ENCODE assay signal across 19 cellular contexts in the genomic region with DNA sequence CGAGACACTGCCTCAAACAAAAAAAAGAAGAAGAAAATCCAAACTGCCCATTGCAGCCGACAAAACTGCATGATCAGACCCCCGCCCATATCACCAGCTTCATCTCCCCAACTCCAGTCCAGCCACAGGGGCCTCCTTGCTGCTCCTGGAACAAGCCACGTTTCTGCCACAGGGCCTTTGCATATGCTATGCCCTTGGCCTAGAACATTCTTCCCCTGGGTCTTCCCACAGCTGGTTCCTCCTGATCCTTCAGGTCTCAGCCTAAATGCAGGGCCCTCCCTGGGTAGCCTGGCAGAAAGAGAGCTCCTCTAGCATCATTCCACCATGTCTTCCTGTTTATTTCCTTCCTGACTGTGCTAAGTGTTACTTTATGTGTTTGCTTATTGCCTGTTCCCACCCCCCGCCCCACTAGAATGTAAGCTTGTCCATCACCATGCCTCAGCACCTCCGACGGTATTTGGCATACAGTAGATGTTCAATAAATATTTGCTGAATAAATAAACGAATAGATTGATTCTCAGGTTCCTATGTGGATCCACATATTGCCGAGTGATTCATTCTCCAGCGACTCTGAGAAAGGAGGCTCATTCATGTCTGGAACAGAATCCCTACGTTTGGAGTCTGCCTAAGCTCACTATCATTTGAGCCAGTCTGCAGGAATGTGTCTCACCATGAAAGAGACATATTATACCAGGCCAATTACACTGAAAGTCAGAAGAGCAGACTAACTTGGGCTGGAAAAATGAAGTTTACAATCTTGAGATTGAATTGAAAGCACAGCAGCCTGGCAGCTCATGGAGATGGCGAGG. TPM values are rescaled to one million over a fixed set of nuclear protein-coding genes. Genes with fewer than 3 reads are reported as not detected.
DNase-seq lines count a peak whose midpoint lies in the region; ATAC-seq and TF ChIP-seq lines count a peak whose summit lies in the region.
"Had no signal": no experiment of that assay in that cellular context is flagged by ENCODE, and none has a peak within 500 bp of the region (broad histone marks: within the 10 kb centered on the region; RNA-seq: fewer than 3 reads in every experiment).

No MANE protein-coding gene starts in this region.

- DNase-seq in SK-N-SH, result no peak
- DNase-seq in WTC11 (ENCODE audit: low spot score), result no peak
- peak; percentile 6 for DNase-seq in fibroblast of gingiva (ENCODE audit: low read depth)
- DNase-seq in smooth muscle cell (lab: John Stamatoyannopoulos, UW; ENCODE audit: unreplicated experiment), result no peak
- no peak for DNase-seq in body of pancreas
- no peak for DNase-seq in CD8-positive, alpha-beta T cell
- DNase-seq in ureter (ENCODE audit: low spot score), result no peak
- DNase-seq: 8988T; activated naive CD4-positive, alpha-beta T cell; effector CD8-positive, alpha-beta T cell; MG63; NCI-H187; NCI-H69 had no signal

- H3F3A ChIP-seq in SK-N-SH (replicated peaks; ENCODE audit: insufficient read depth) (peaks cover 6% of the 10 kb centered on the region), smooth muscle cell (ENCODE audit: low read depth) (peaks cover 25% of the 10 kb centered on the region)

- no peak overlapping the region for H3K4me3 Mint-ChIP-seq in WTC11
- H3K4me3 Mint-ChIP-seq in CD8-positive, alpha-beta T cell, result no peak overlapping the region

- H3K36me3 ChIP-seq in SK-N-SH (replicated peaks in 1 of 2; ENCODE audit: control insufficient read depth in 1 of 2, insufficient read depth in 2 of 2, low read length in 1 of 2) (no peaks in the 10 kb centered on the region), smooth muscle cell (ENCODE audit: low read depth) (no peaks in the 10 kb centered on the region), body of pancreas (replicated peaks in 1 of 2; ENCODE audit: insufficient read depth in 1 of 2, low read depth in 2 of 2) (no peaks in the 10 kb centered on the region)
- peaks cover 4% of the 10 kb centered on the region for H3K36me3 ChIP-seq in CD8-positive, alpha-beta T cell (ENCODE audit: insufficient read depth, low read length)
- H3K36me3 ChIP-seq: breast epithelium, MG63 had no signal

- no peak for TF ChIP-seq CTCF in SK-N-SH (IDR thresholded peaks at IDR 0.05)
- no peak for TF ChIP-seq CTCF in WTC11 (IDR thresholded peaks at IDR 0.05)
- no peak for TF ChIP-seq CTCF in smooth muscle cell (IDR thresholded peaks at IDR 0.05; ENCODE audit: borderline replicate concordance, insufficient read depth, poor library complexity, severe bottlenecking)
- TF ChIP-seq CTCF in body of pancreas (IDR thresholded peaks at IDR 0.05), result no peak
- TF ChIP-seq CTCF in CD8-positive, alpha-beta T cell (IDR thresholded peaks at IDR 0.05), result no peak

- ATAC-seq in SK-N-SH treated with all-trans-retinoic acid at 6 μM for 48 hours (peak; percentile 60), WTC11 (no peak), body of pancreas (no peak)
- no peak for ATAC-seq in CD8-positive, alpha-beta T cell
- ATAC-seq: left lobe of liver had no signal

- H3K27me3 Mint-ChIP-seq in WTC11 (ENCODE audit: low read depth), result no peaks in the 10 kb centered on the region
- H3K27me3 Mint-ChIP-seq in CD8-positive, alpha-beta T cell (ENCODE audit: low read depth), result no peaks in the 10 kb centered on the region

- WGBS in SK-N-SH (ENCODE audit: low lambda C conversion rate), result 86% methylated on average over 12 of the region's 12 CpGs
- WGBS in smooth muscle cell (ENCODE audit: low lambda C conversion rate), result 50% methylated on average over 12 of the region's 12 CpGs
- 69 to 73% methylated on average over 12 of the region's 12 CpGs for WGBS in body of pancreas, 2 donors

- no peaks in the 10 kb centered on the region for H3K9me3 ChIP-seq in SK-N-SH
- no peaks in the 10 kb centered on the region for H3K9me3 ChIP-seq in smooth muscle cell (replicated peaks; ENCODE audit: low read depth)
- H3K9me3 ChIP-seq in body of pancreas, result no peaks in the 10 kb centered on the region
- H3K9me3 ChIP-seq in CD8-positive, alpha-beta T cell (ENCODE audit: low read length), result no peaks in the 10 kb centered on the region
- H3K9me3 ChIP-seq: breast epithelium, MG63 had no signal

- peaks cover 8 to 16% of the 10 kb centered on the region in 2 experiments; a peak in 3 of 4 replicates for H3K4me1 ChIP-seq in SK-N-SH (ENCODE audit: control insufficient read depth in 1 of 2, insufficient read depth in 2 of 2, low read depth in 1 of 2, low read length in 1 of 2)
- H3K4me1 ChIP-seq in smooth muscle cell (ENCODE audit: low read depth), result peaks cover 10% of the 10 kb centered on the region
- H3K4me1 ChIP-seq in body of pancreas, result no peaks in the 10 kb centered on the region
- peaks cover 7% of the 10 kb centered on the region for H3K4me1 ChIP-seq in CD8-positive, alpha-beta T cell (ENCODE audit: insufficient read depth, low read length)
- H3K4me1 ChIP-seq: breast epithelium, parathyroid adenoma had no signal

- TF ChIP-seq POLR2A in body of pancreas (IDR thresholded peaks at IDR 0.05), result no peak

- H3K27ac ChIP-seq in SK-N-SH (ENCODE audit: low read depth in 2 of 2, low read length in 1 of 2), result peak overlapping the region in 1 of 2 experiments; percentile 82; a peak in 1 of 4 replicates
- H3K27ac ChIP-seq in smooth muscle cell (ENCODE audit: low read depth), result peak overlapping the region; percentile 99
- H3K27ac ChIP-seq in body of pancreas, result no peak overlapping the region
- no peak overlapping the region for H3K27ac ChIP-seq in CD8-positive, alpha-beta T cell (ENCODE audit: low read depth, low read length)
- H3K27ac ChIP-seq: C4-2B, parathyroid adenoma, VCaP had no signal

- no peaks in the 10 kb centered on the region for H3K9me2 ChIP-seq in SK-N-SH

- POLR2A ChIA-PET in SK-N-SH (lab: Yijun Ruan, JAX) (no interaction called here), WTC11 (lab: Charles Lee) (no interaction called here)
- POLR2A ChIA-PET in CD8-positive, alpha-beta T cell (lab: Charles Lee), result no interaction called here

- intact Hi-C loops in body of pancreas (cut with DNase I), result no loop called here
- intact Hi-C loops in CD8-positive, alpha-beta T cell (cut with DNase I, micrococcal nuclease), result no loop called here

- H3K36me3 Mint-ChIP-seq in WTC11, result no peaks in the 10 kb centered on the region
- H3K36me3 Mint-ChIP-seq in CD8-positive, alpha-beta T cell, result peaks cover 70% of the 10 kb centered on the region

- no peak overlapping the region for H3K27ac Mint-ChIP-seq in WTC11
- no peak overlapping the region for H3K27ac Mint-ChIP-seq in CD8-positive, alpha-beta T cell

- no peak overlapping the region for H2AFZ ChIP-seq in SK-N-SH (ENCODE audit: low read depth)
- H2AFZ ChIP-seq in smooth muscle cell (ENCODE audit: low read depth), result no peak overlapping the region
- H2AFZ ChIP-seq: parathyroid adenoma had no signal

- no peak for TF ChIP-seq EP300 in SK-N-SH (IDR thresholded peaks at IDR 0.05; ENCODE audit: borderline replicate concordance in 1 of 2, low read depth in 1 of 2, low read length in 1 of 2)

- H3K4me2 ChIP-seq in SK-N-SH, result no peak overlapping the region
- H3K4me2 ChIP-seq in smooth muscle cell, result peak overlapping the region; percentile 81

- no peaks in the 10 kb centered on the region for H4K20me1 ChIP-seq in SK-N-SH (ENCODE audit: insufficient read depth)
- no peaks in the 10 kb centered on the region for H4K20me1 ChIP-seq in smooth muscle cell (ENCODE audit: low read depth)

- H3K79me2 ChIP-seq in SK-N-SH (ENCODE audit: insufficient read depth) (no peaks in the 10 kb centered on the region), smooth muscle cell (ENCODE audit: low read depth) (no peaks in the 10 kb centered on the region)
- H3K79me2 ChIP-seq: parathyroid adenoma had no signal

- H3K9ac ChIP-seq in SK-N-SH, result no peak overlapping the region
- peak overlapping the region; percentile 92 for H3K9ac ChIP-seq in smooth muscle cell (ENCODE audit: low read depth)
- H3K9ac ChIP-seq: parathyroid adenoma had no signal

- no peak overlapping the region for H3K4me3 ChIP-seq in SK-N-SH (ENCODE audit: low read depth in 2 of 2, low read length in 1 of 2)
- H3K4me3 ChIP-seq in smooth muscle cell, result no peak overlapping the region
- H3K4me3 ChIP-seq in body of pancreas, result no peak overlapping the region
- H3K4me3 ChIP-seq in CD8-positive, alpha-beta T cell (ENCODE audit: low read depth, low read length), result no peak overlapping the region
- H3K4me3 ChIP-seq: breast epithelium, MG63 had no signal

- no peak for TF ChIP-seq RAD21 in SK-N-SH (IDR thresholded peaks at IDR 0.05; ENCODE audit: low read length)

- H3K4me1 Mint-ChIP-seq in WTC11, result peaks cover 15% of the 10 kb centered on the region
- peaks cover 58% of the 10 kb centered on the region for H3K4me1 Mint-ChIP-seq in CD8-positive, alpha-beta T cell (ENCODE audit: low read depth)

- CTCF ChIA-PET in SK-N-SH (lab: Yijun Ruan, JAX), result interaction anchor here (0.7 to 1.2 kb wide), 3 partner anchors 10 to 110 kb away, joined by 3 read pairs; no protein-coding TSS in a partner anchor
- CTCF ChIA-PET in WTC11 (lab: Charles Lee), result no interaction called here
- CTCF ChIA-PET in CD8-positive, alpha-beta T cell (lab: Charles Lee), result interaction anchor here (1.1 kb wide), 1 partner anchor 108 kb away, joined by 4 read pairs; no protein-coding TSS in a partner anchor

- H3K9me3 Mint-ChIP-seq in WTC11, result no peaks in the 10 kb centered on the region
- no peaks in the 10 kb centered on the region for H3K9me3 Mint-ChIP-seq in CD8-positive, alpha-beta T cell

- H3K27me3 ChIP-seq in SK-N-SH (ENCODE audit: insufficient read depth), result no peaks in the 10 kb centered on the region
- no peaks in the 10 kb centered on the region for H3K27me3 ChIP-seq in smooth muscle cell (ENCODE audit: low read depth)
- H3K27me3 ChIP-seq in body of pancreas, result no peaks in the 10 kb centered on the region
- H3K27me3 ChIP-seq in CD8-positive, alpha-beta T cell (ENCODE audit: insufficient read depth, low read length), result no peaks in the 10 kb centered on the region
- H3K27me3 ChIP-seq: breast epithelium, MG63 had no signal

TF ChIP-seq in SK-N-SH, 30 proteins besides CTCF, POLR2A, EP300 and RAD21 (continues in another document):
- TF ChIP-seq YY1 (IDR thresholded peaks at IDR 0.05; ENCODE audit: low read depth), result no peak
- TF ChIP-seq JUND (IDR thresholded peaks at IDR 0.05), result no peak
- TF ChIP-seq RCOR1 (IDR thresholded peaks at IDR 0.05; ENCODE audit: low read length), result no peak

TF ChIP-seq in WTC11, 78 proteins besides CTCF, POLR2A, EP300 and RAD21:
- TF ChIP-seq NR3C1 (CRISPR knock-in tag; conservative IDR thresholded peaks at IDR 0.05; ENCODE audit: low read depth), result no peak
- 0 out of 2 replicates have a peak, but pooled peaks have one; percentile 19 for TF ChIP-seq GTF2I (CRISPR knock-in tag; conservative IDR thresholded peaks at IDR 0.05)

RNA-seq across cellular contexts. Expression of gene NFATC2, which starts 56.1 kb away (rescaled TPM):
- polyA plus RNA-seq in SK-N-SH (2012; rRNA removed), result 0.13 and 0.36 TPM in 2 replicates
- polyA plus RNA-seq in SK-N-SH (2012; cell fraction: cytosol; rRNA removed), result 0.21 and 0.28 TPM in 2 replicates
- polyA plus RNA-seq in SK-N-SH (2012; cell fraction: nucleus; rRNA removed), result 0.90 and 1.0 TPM in 2 replicates
- total RNA-seq in WTC11 (2021), result 1.7 to 3.0 TPM (median 2.3 TPM) in 3 replicates
- total RNA-seq in smooth muscle cell, result 4.1 and 8.4 TPM in 2 replicates
- polyA plus RNA-seq in smooth muscle cell, result 5.5 and 5.8 TPM in 2 replicates
- 1 to 10 TPM; 4.9 to 7.6 TPM for total RNA-seq in body of pancreas
- total RNA-seq in CD8-positive, alpha-beta T cell, result 10 to 100 TPM; 32.6 to 34.9 TPM
- total RNA-seq in ureter, result 10.6 TPM
